In genomic region chr2:41911033-41911432, GRCh38 we compare ENCODE assay signal across 19 cellular contexts.
DNase-seq lines count a peak whose midpoint lies in the region; ATAC-seq, FAIRE-seq and TF ChIP-seq lines count a peak whose summit lies in the region.
"Had no signal": no experiment of that assay in that cellular context is flagged by ENCODE, and none has a peak within 500 bp of the region (broad histone marks: within the 10 kb centered on the region; RNA-seq: fewer than 3 reads in every experiment).

No MANE protein-coding gene starts in this region.

- no peak overlapping the region for H2AFZ ChIP-seq in astrocyte (ENCODE audit: low read depth, low read length)

- H3K27ac ChIP-seq in astrocyte (ENCODE audit: low read depth, low read length) (no peak overlapping the region), suprapubic skin (no peak overlapping the region)
- H3K27ac ChIP-seq: A549, C4-2B had no signal

- H3K4me1 ChIP-seq in astrocyte (ENCODE audit: insufficient read depth, low read length), result peaks cover 11% of the 10 kb centered on the region
- H3K4me1 ChIP-seq in mucosa of descending colon (ENCODE audit: low read depth), result no peaks in the 10 kb centered on the region
- H3K4me1 ChIP-seq in suprapubic skin, result peaks cover 12% of the 10 kb centered on the region
- H3K4me1 ChIP-seq: BE2C had no signal

- H3K4me3 Mint-ChIP-seq in astrocyte (ENCODE audit: unreplicated experiment), result no peak overlapping the region
- H3K4me3 Mint-ChIP-seq: CD4-positive, alpha-beta memory T cell; HFFc6 had no signal

- H3K36me3 Mint-ChIP-seq in astrocyte (ENCODE audit: low read depth, unreplicated experiment), result peaks cover 3% of the 10 kb centered on the region
- H3K36me3 Mint-ChIP-seq: CD4-positive, alpha-beta memory T cell had no signal

- intact Hi-C loops in mucosa of descending colon (cut with DNase I, micrococcal nuclease), result no loop called here

- TF ChIP-seq CTCF in astrocyte (IDR thresholded peaks at IDR 0.05; ENCODE audit: insufficient read depth, low read depth, low read length) (no peak), mucosa of descending colon (IDR thresholded peaks at IDR 0.05) (no peak), suprapubic skin (IDR thresholded peaks at IDR 0.05) (no peak), GM13977 (IDR thresholded peaks at IDR 0.05; ENCODE audit: extremely low read depth, insufficient read depth, missing control alignments) (no peak)

- H3K27me3 ChIP-seq in astrocyte (ENCODE audit: insufficient read depth, low read length) (no peaks in the 10 kb centered on the region), suprapubic skin (no peaks in the 10 kb centered on the region)
- H3K27me3 ChIP-seq: BE2C had no signal

- ATAC-seq in left lobe of liver, result peak; percentile 36
- ATAC-seq in mucosa of descending colon, result peak; percentile 82
- ATAC-seq: A549 had no signal

- H3K27ac Mint-ChIP-seq in astrocyte (ENCODE audit: unreplicated experiment), result peak overlapping the region; percentile 6
- H3K27ac Mint-ChIP-seq: CD4-positive, alpha-beta memory T cell; HFFc6 had no signal

- no peak overlapping the region for H3K9ac ChIP-seq in astrocyte (ENCODE audit: low read length)

- H3K9me3 ChIP-seq in astrocyte (ENCODE audit: insufficient read depth, low read depth, low read length) (no peaks in the 10 kb centered on the region), mucosa of descending colon (no peaks in the 10 kb centered on the region), suprapubic skin (no peaks in the 10 kb centered on the region)
- H3K9me3 ChIP-seq: BE2C had no signal

- in situ Hi-C loops in GM13977 (cut with MboI; ENCODE audit: low pct_unique_long_range_greater_than_20kb, low sequenced_read_pairs, unreplicated experiment), result no loop called here

- no peaks in the 10 kb centered on the region for H3K27me3 Mint-ChIP-seq in astrocyte (ENCODE audit: low read depth, unreplicated experiment)

- DNase-seq in astrocyte (ENCODE audit: low read depth) (no peak), left lobe of liver (ENCODE audit: low spot score) (no peak), mucosa of descending colon (peak in 1 of 3 donors; percentile 54), GM19238 (ENCODE audit: insufficient read length, low spot score) (no peak), suprapubic skin (ENCODE audit: low spot score in 2 of 2) (no peak), GM13977 (ENCODE audit: low spot score) (no peak), NCI-H526 treated with DMSO at 0.1 percent for 48 hours (lab: John Stamatoyannopoulos, UW) (no peak)
- DNase-seq: BE2C; CD4-positive, alpha-beta memory T cell; COR-L47; DMS153; DMS79 treated with DMSO at 0.1 percent for 48 hours; EL; HCEC 1CT; HFFc6 had no signal

- H3K79me2 ChIP-seq in astrocyte (ENCODE audit: insufficient read depth, low read length), result no peaks in the 10 kb centered on the region

- H3K9me3 Mint-ChIP-seq in astrocyte (ENCODE audit: unreplicated experiment), result peaks cover 20% of the 10 kb centered on the region
- H3K9me3 Mint-ChIP-seq: HFFc6 had no signal

- no peak for TF ChIP-seq EP300 in suprapubic skin (IDR thresholded peaks at IDR 0.05)

- peaks cover 21% of the 10 kb centered on the region for H3K4me1 Mint-ChIP-seq in astrocyte (ENCODE audit: low read depth, unreplicated experiment)

- H3K4me3 ChIP-seq in astrocyte (ENCODE audit: insufficient read depth, low read depth, low read length) (no peak overlapping the region), mucosa of descending colon (no peak overlapping the region), suprapubic skin (no peak overlapping the region)
- H3K4me3 ChIP-seq: A549 had no signal

- no peak for FAIRE-seq in astrocyte (lab: Jason Lieb, UNC)
- FAIRE-seq: A549, D721Med, G401.6 had no signal

- H4K20me1 ChIP-seq in astrocyte (ENCODE audit: insufficient read depth, low read length), result no peaks in the 10 kb centered on the region

- H3K4me2 ChIP-seq in astrocyte (ENCODE audit: low read length), result no peak overlapping the region
- H3K4me2 ChIP-seq: A549 had no signal

- 86% methylated on average over 3 of the region's 3 CpGs for WGBS in suprapubic skin

- TF ChIP-seq POLR2A in suprapubic skin (IDR thresholded peaks at IDR 0.05), result no peak

- H3K36me3 ChIP-seq in astrocyte (ENCODE audit: insufficient read depth, low read length) (no peaks in the 10 kb centered on the region), mucosa of descending colon (ENCODE audit: low read depth) (no peaks in the 10 kb centered on the region), suprapubic skin (no peaks in the 10 kb centered on the region)
- H3K36me3 ChIP-seq: BE2C had no signal
